In genomic region chr5:136064510-136064909, GRCh38 we compare ENCODE assay signal across 2 cellular contexts.
TF ChIP-seq lines count a peak whose summit lies in the region.

No MANE protein-coding gene starts in this region.

TF ChIP-seq in SK-N-SH treated with all-trans-retinoic acid at 6 μM for 48 hours, 23 proteins besides CTCF, POLR2A, EP300 and RAD21 (continued from another document):
- no peak for TF ChIP-seq TOX (CRISPR knock-in tag; IDR thresholded peaks at IDR 0.05; ENCODE audit: borderline replicate concordance)
- no peak for TF ChIP-seq ESRRG (CRISPR knock-in tag; IDR thresholded peaks at IDR 0.05)
- TF ChIP-seq ZC3H10 (CRISPR knock-in tag; IDR thresholded peaks at IDR 0.05): no peak
- no peak for TF ChIP-seq RARB (CRISPR knock-in tag; IDR thresholded peaks at IDR 0.05)
- TF ChIP-seq ZFP30 (CRISPR knock-in tag; IDR thresholded peaks at IDR 0.05): no peak
- no peak for TF ChIP-seq ISL1 (CRISPR knock-in tag; IDR thresholded peaks at IDR 0.05)
- no peak for TF ChIP-seq BACH2 (CRISPR knock-in tag; IDR thresholded peaks at IDR 0.05; ENCODE audit: borderline replicate concordance)
- no peak for TF ChIP-seq CSDC2 (CRISPR knock-in tag; IDR thresholded peaks at IDR 0.05)
- TF ChIP-seq POU6F1 (CRISPR knock-in tag; IDR thresholded peaks at IDR 0.05; ENCODE audit: borderline replicate concordance, low read depth): no peak
- TF ChIP-seq OSR1 (CRISPR knock-in tag; IDR thresholded peaks at IDR 0.05): no peak
- TF ChIP-seq ZNF70 (CRISPR knock-in tag; IDR thresholded peaks at IDR 0.05): no peak
- TF ChIP-seq PATZ1 (CRISPR knock-in tag; IDR thresholded peaks at IDR 0.05; ENCODE audit: borderline replicate concordance): no peak
- TF ChIP-seq CREB5 (CRISPR knock-in tag; IDR thresholded peaks at IDR 0.05; ENCODE audit: low read depth): no peak
- TF ChIP-seq ZNF8 (CRISPR knock-in tag; IDR thresholded peaks at IDR 0.05): no peak
- no peak for TF ChIP-seq TCF4 (CRISPR knock-in tag; IDR thresholded peaks at IDR 0.05; ENCODE audit: borderline replicate concordance)
- no peak for TF ChIP-seq CSRNP3 (CRISPR knock-in tag; IDR thresholded peaks at IDR 0.05)
- no peak for TF ChIP-seq ZFP3 (CRISPR knock-in tag; IDR thresholded peaks at IDR 0.05)

TF ChIP-seq in SK-N-SH, 30 proteins besides CTCF, POLR2A, EP300 and RAD21:
- TF ChIP-seq TAF1 (IDR thresholded peaks at IDR 0.05; ENCODE audit: borderline replicate concordance, low read depth, low read length) (no peak), PBX3 (IDR thresholded peaks at IDR 0.05) (no peak), REST (IDR thresholded peaks at IDR 0.05; ENCODE audit: low read depth, low read length) (no peak), MEF2A (IDR thresholded peaks at IDR 0.05; ENCODE audit: borderline replicate concordance, low read depth) (no peak), FOXJ3 (CRISPR knock-in tag; IDR thresholded peaks at IDR 0.05) (no peak), RXRA (IDR thresholded peaks at IDR 0.05; ENCODE audit: borderline replicate concordance, low read depth) (no peak), FOSL2 (IDR thresholded peaks at IDR 0.05; ENCODE audit: borderline replicate concordance, low read depth) (no peak), EZH2phosphoT487 (IDR thresholded peaks at IDR 0.05; ENCODE audit: borderline replicate concordance, low read depth) (no peak)
TF ChIP-seq in SK-N-SH: peak in this region for 0.
